12 cellular contexts compared by ENCODE assay signal in the genomic region with DNA sequence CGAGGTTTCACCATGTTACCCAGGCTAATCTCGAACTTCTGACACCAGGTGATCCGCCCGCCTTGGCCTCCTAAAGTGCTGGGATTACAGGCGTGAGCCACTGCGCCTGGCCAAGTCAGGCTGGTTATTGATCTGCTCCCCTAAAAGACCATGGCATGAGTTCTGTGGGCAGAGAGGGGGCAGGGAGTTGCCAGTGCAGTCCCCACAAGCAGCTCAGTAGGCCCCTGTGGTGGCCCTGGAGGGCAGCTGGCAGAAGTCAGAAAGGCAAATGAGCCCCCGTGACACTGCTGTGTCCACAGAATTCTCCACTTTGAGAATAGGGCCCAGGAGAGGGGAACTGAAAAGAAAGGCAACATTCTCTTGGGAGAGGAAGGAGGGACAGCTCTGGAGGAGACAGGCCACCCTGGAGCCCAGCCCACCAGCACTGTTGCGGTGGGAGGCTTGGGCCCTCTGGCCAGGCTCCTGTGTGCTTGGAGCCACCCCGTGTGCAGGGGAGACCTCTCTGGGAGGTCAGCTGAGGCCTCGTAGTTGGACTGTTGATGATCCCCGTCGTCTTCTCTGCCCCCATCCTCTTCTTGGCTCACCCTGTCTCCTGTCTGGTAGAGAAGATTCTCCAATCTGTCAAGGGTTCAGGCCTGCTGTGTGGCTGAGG. TPM values are rescaled to one million over a fixed set of nuclear protein-coding genes. Genes with fewer than 3 reads are reported as not detected.
DNase-seq lines count a peak whose midpoint lies in the region; ATAC-seq and TF ChIP-seq lines count a peak whose summit lies in the region.
"Had no signal": no experiment of that assay in that cellular context is flagged by ENCODE, and none has a peak within 500 bp of the region (broad histone marks: within the 10 kb centered on the region; RNA-seq: fewer than 3 reads in every experiment).

No MANE protein-coding gene starts in this region.

- intact Hi-C loops in body of pancreas (cut with DNase I) (no loop called here), tibial artery (cut with DNase I; ENCODE audit: low total_unique reads) (no loop called here), ascending aorta (cut with DNase I) (loop anchor here (10.0 kb wide), 2 partner anchors 257 to 553 kb away; partner anchors contain the start of genes ELOB, RNF151 and RPS2)

- peak overlapping the region in 3 of 4 donors; percentile 16 to 97 (median 66) for H3K27ac ChIP-seq in body of pancreas
- H3K27ac ChIP-seq in mucosa of rectum (ENCODE audit: low read depth in 2 of 2, low read length in 2 of 2) = peak overlapping the region; percentile 22 to 80
- H3K27ac ChIP-seq in tibial artery = peak overlapping the region; percentile 83 to 99
- peak overlapping the region in 1 of 2 donors; percentile 77 for H3K27ac ChIP-seq in ascending aorta

- TF ChIP-seq CTCF in body of pancreas (IDR thresholded peaks at IDR 0.05) = no peak
- no peak for TF ChIP-seq CTCF in tibial artery (IDR thresholded peaks at IDR 0.05)
- no peak for TF ChIP-seq CTCF in ascending aorta (IDR thresholded peaks at IDR 0.05)

- H3K4me1 ChIP-seq in body of pancreas (peaks cover 65% of the 10 kb centered on the region), mucosa of rectum (ENCODE audit: control insufficient read depth in 2 of 2, insufficient read depth in 2 of 2, low read length in 2 of 2) (peaks cover 56 to 60% of the 10 kb centered on the region in 2 donors), tibial artery (peaks cover 7 to 68% (median 62%) of the 10 kb centered on the region in 4 donors), ascending aorta (peaks cover 12 to 59% of the 10 kb centered on the region in 2 donors)

- ATAC-seq in body of pancreas (no peak), HG03521 (IDR thresholded peaks at IDR 0.05; ENCODE audit: unreplicated experiment) (no peak)

- no peaks in the 10 kb centered on the region for H3K9me3 Mint-ChIP-seq in activated naive CD4-positive, alpha-beta T cell treated with anti-CD3 and anti-CD28 coated beads, Interleukin-2, amount 50 U/mL, for 24 hours

- peaks cover 55% of the 10 kb centered on the region for H3K4me1 Mint-ChIP-seq in activated naive CD4-positive, alpha-beta T cell treated with anti-CD3 and anti-CD28 coated beads, Interleukin-2, amount 50 U/mL, for 24 hours

- H3K27ac Mint-ChIP-seq in activated naive CD4-positive, alpha-beta T cell treated with anti-CD3 and anti-CD28 coated beads, Interleukin-2, amount 50 U/mL, for 24 hours = peak overlapping the region; percentile 23

- H3K4me3 Mint-ChIP-seq in activated naive CD4-positive, alpha-beta T cell treated with anti-CD3 and anti-CD28 coated beads, Interleukin-2, amount 50 U/mL, for 24 hours = peak overlapping the region; percentile 91

- no peak overlapping the region for H3K9ac ChIP-seq in mucosa of rectum (ENCODE audit: low read depth in 1 of 2, low read length in 2 of 2)

- H3K36me3 ChIP-seq in body of pancreas (replicated peaks in 1 of 2; ENCODE audit: insufficient read depth in 1 of 2, low read depth in 2 of 2) (no peaks in the 10 kb centered on the region), mucosa of rectum (ENCODE audit: control insufficient read depth in 2 of 2, insufficient read depth in 2 of 2, low read length in 2 of 2) (peaks cover 0 to 7% of the 10 kb centered on the region in 2 donors), tibial artery (peaks cover 0 to 12% (median 8%) of the 10 kb centered on the region in 3 donors), ascending aorta (peaks cover 0 to 15% of the 10 kb centered on the region in 2 donors)

- H3K27me3 Mint-ChIP-seq in activated naive CD4-positive, alpha-beta T cell treated with anti-CD3 and anti-CD28 coated beads, Interleukin-2, amount 50 U/mL, for 24 hours = no peaks in the 10 kb centered on the region

- no peaks in the 10 kb centered on the region for H3K27me3 ChIP-seq in body of pancreas
- H3K27me3 ChIP-seq in mucosa of rectum (ENCODE audit: control insufficient read depth in 2 of 2, insufficient read depth in 2 of 2, low read length in 2 of 2) = no peaks in the 10 kb centered on the region
- no peaks in the 10 kb centered on the region for H3K27me3 ChIP-seq in tibial artery
- no peaks in the 10 kb centered on the region for H3K27me3 ChIP-seq in ascending aorta

- H3K9me3 ChIP-seq in body of pancreas (no peaks in the 10 kb centered on the region), mucosa of rectum (ENCODE audit: control insufficient read depth in 2 of 2, low read length in 2 of 2) (no peaks in the 10 kb centered on the region), tibial artery (no peaks in the 10 kb centered on the region), ascending aorta (no peaks in the 10 kb centered on the region)

- no peak for TF ChIP-seq POLR2A in body of pancreas (IDR thresholded peaks at IDR 0.05)

- DNase-seq in activated naive CD4-positive, alpha-beta T cell (lab: John Stamatoyannopoulos, UW) = no peak
- DNase-seq in body of pancreas (peak in 1 of 4 donors; percentile 9), tibial artery (no peak), ascending aorta (ENCODE audit: low spot score in 2 of 2) (no peak), NOMO-1 (lab: John Stamatoyannopoulos, UW; ENCODE audit: unreplicated experiment in 2 of 2) (no peak)
- DNase-seq: NCI-H2029 had no signal

- H3K4me3 ChIP-seq in body of pancreas (no peak overlapping the region), mucosa of rectum (ENCODE audit: low read length in 2 of 2) (peak overlapping the region in 1 of 2 donors; percentile 7), tibial artery (no peak overlapping the region), ascending aorta (no peak overlapping the region)

- peaks cover 2% of the 10 kb centered on the region for H3K36me3 Mint-ChIP-seq in activated naive CD4-positive, alpha-beta T cell treated with anti-CD3 and anti-CD28 coated beads, Interleukin-2, amount 50 U/mL, for 24 hours

- WGBS in body of pancreas, 2 donors = 59 to 60% methylated on average over 11 to 12 of the region's 12 CpGs

RNA-seq across cellular contexts. Expression of gene AMDHD2, which starts 2.1 kb away (rescaled TPM):
- total RNA-seq in body of pancreas = 10 to 100 TPM; 13.7 to 33.6 TPM
- 16.1 TPM for total RNA-seq in ascending aorta

RNA-seq across cellular contexts. Expression of gene ATP6V0C, which starts 4.3 kb away (rescaled TPM):
- total RNA-seq in body of pancreas (10 to 100 TPM; 33.5 to 38.9 TPM), ascending aorta (91.9 TPM)

RNA-seq across cellular contexts. Expression of gene CEMP1, which starts 13.1 kb away (rescaled TPM):
- total RNA-seq in body of pancreas (1 to 10 TPM in 1 of 2 donors, under 1 TPM in 1; 0.52 to 1.3 TPM), ascending aorta (not detected)
- total RNA-seq: endothelial cell of umbilical vein, HT1080, posterior vena cava had no signal

RNA-seq across cellular contexts. Expression of gene PDPK1, which starts 19.7 kb away (rescaled TPM):
- 10 to 100 TPM; 20.5 to 28.0 TPM for total RNA-seq in body of pancreas
- 23.2 TPM for total RNA-seq in ascending aorta

RNA-seq across cellular contexts. Expression of gene TBC1D24, which starts 43.2 kb away (rescaled TPM):
- total RNA-seq in body of pancreas (10 to 100 TPM; 18.7 to 30.0 TPM), ascending aorta (22.5 TPM)
